30 cellular contexts compared by ENCODE assay signal in genomic region chr12:26571539-26571938, GRCh38.
"Had no signal": no experiment of that assay in that cellular context is flagged by ENCODE, and none has a peak within 500 bp of the region (broad histone marks: within the 10 kb centered on the region; RNA-seq: fewer than 3 reads in every experiment).

No MANE protein-coding gene starts in this region.

- H3K27ac ChIP-seq: cardiac muscle cell, coronary artery, gastroesophageal sphincter, left lung, lower lobe of right lung, neutrophil, right lobe of liver, testis, uterus, WERI-Rb-1 had no signal

- H3K27ac Mint-ChIP-seq: activated CD4-positive, alpha-beta memory T cell treated with anti-CD3 and anti-CD28 coated beads, Interleukin-2, amount 10 ng/mL, durations not matched to agents 7 days and 5 days; activated CD4-positive, alpha-beta T cell treated with anti-CD3 and anti-CD28 coated beads, Interleukin-2, amount 10 ng/mL, durations not matched to agents 7 days and 5 days; activated naive CD8-positive, alpha-beta T cell; activated T-cell treated with anti-CD3 and anti-CD28 coated beads, Interleukin-2, amount 50 U/mL, for 72 hours; nephron; progenitor cell of endocrine pancreas; T-helper 1 cell treated with Interleukin-12 subunit alpha and Interleukin-12 subunit beta and Interleukin-4 antibody, amounts not matched to agents 30 μg/mL and 1 μg/mL, for 36 hours; type B pancreatic cell had no signal

- H3K36me3 ChIP-seq: cardiac muscle cell, lower lobe of right lung, uterus, WERI-Rb-1 had no signal

- H3K9me3 ChIP-seq: gastroesophageal sphincter, left lung, lower lobe of right lung, neutrophil, right lobe of liver, testis, uterus had no signal

- H3K9me3 Mint-ChIP-seq: activated CD4-positive, alpha-beta memory T cell treated with anti-CD3 and anti-CD28 coated beads, Interleukin-2, amount 10 ng/mL, durations not matched to agents 7 days and 5 days; activated CD4-positive, alpha-beta T cell treated with anti-CD3 and anti-CD28 coated beads, Interleukin-2, amount 10 ng/mL, durations not matched to agents 7 days and 5 days; activated T-cell treated with anti-CD3 and anti-CD28 coated beads, Interleukin-2, amount 50 U/mL, for 72 hours; effector memory CD8-positive, alpha-beta T cell; immature natural killer cell; nephron; T-helper 1 cell treated with Interleukin-12 subunit alpha and Interleukin-12 subunit beta and Interleukin-4 antibody, amounts not matched to agents 30 μg/mL and 1 μg/mL, for 36 hours; type B pancreatic cell had no signal

- H3K4me3 Mint-ChIP-seq: activated CD4-positive, alpha-beta memory T cell treated with anti-CD3 and anti-CD28 coated beads, Interleukin-2, amount 10 ng/mL, durations not matched to agents 7 days and 5 days; activated CD4-positive, alpha-beta T cell treated with anti-CD3 and anti-CD28 coated beads, Interleukin-2, amount 10 ng/mL, durations not matched to agents 7 days and 5 days; activated naive CD8-positive, alpha-beta T cell; activated T-cell treated with anti-CD3 and anti-CD28 coated beads, Interleukin-2, amount 50 U/mL, for 72 hours; effector memory CD8-positive, alpha-beta T cell; immature natural killer cell; nephron; T-helper 1 cell treated with Interleukin-12 subunit alpha and Interleukin-12 subunit beta and Interleukin-4 antibody, amounts not matched to agents 30 μg/mL and 1 μg/mL, for 36 hours; type B pancreatic cell had no signal

- ATAC-seq: activated T-cell treated with anti-CD3 and anti-CD28 coated beads, Interleukin-2, amount 50 U/mL, for 72 hours; effector memory CD8-positive, alpha-beta T cell; gastroesophageal sphincter; left lung; lower lobe of right lung; stimulated activated naive CD8-positive, alpha-beta T cell treated with anti-CD3 and anti-CD28 coated beads, Interleukin-15, Interleukin-2, amounts not matched to agents 100 U/mL and 50 U/mL, for 24 hours had no signal

- H3K4me1 ChIP-seq: left lung, lower lobe of right lung, right lobe of liver, testis, uterus had no signal

- H3K27me3 ChIP-seq: dorsolateral prefrontal cortex, gastroesophageal sphincter, left lung, neutrophil, right lobe of liver, testis, uterus had no signal

- DNase-seq: activated CD4-positive, alpha-beta memory T cell treated with anti-CD3 and anti-CD28 coated beads, Interleukin-2, amount 10 ng/mL, durations not matched to agents 7 days and 5 days; activated CD4-positive, alpha-beta T cell treated with anti-CD3 and anti-CD28 coated beads for 1 hour; activated CD4-positive, alpha-beta T cell treated with anti-CD3 and anti-CD28 coated beads, Interleukin-2, amount 10 ng/mL, durations not matched to agents 7 days and 5 days; activated naive CD4-positive, alpha-beta T cell; activated T-cell treated with anti-CD3 and anti-CD28 coated beads, Interleukin-2, amount 50 U/mL, for 72 hours; anterior cingulate cortex; cerebellar nuclear complex; dorsolateral prefrontal cortex; effector memory CD8-positive, alpha-beta T cell; erythroblast; immature natural killer cell; left lung; lower lobe of right lung; right lobe of liver; stimulated activated CD4-positive, alpha-beta T cell treated with anti-CD3 and anti-CD28 coated beads, Interleukin-12 subunit alpha, Interleukin-12 subunit beta, amount 100 ng/mL, for 4 hours; stimulated activated CD4-positive, alpha-beta T cell treated with anti-CD3 and anti-CD28 coated beads, Interleukin-4, amount 100 ng/mL, for 1 hour; stimulated activated naive CD8-positive, alpha-beta T cell treated with anti-CD3 and anti-CD28 coated beads, Interleukin-15, Interleukin-2, amounts not matched to agents 100 U/mL and 50 U/mL, for 24 hours; T-helper 9 cell; testis; uterus; WERI-Rb-1 had no signal

- H3K4me3 ChIP-seq: cardiac muscle cell, coronary artery, dorsolateral prefrontal cortex, gastroesophageal sphincter, left lung, lower lobe of right lung, right lobe of liver, testis, uterus had no signal

- H3K27me3 Mint-ChIP-seq: activated CD4-positive, alpha-beta memory T cell treated with anti-CD3 and anti-CD28 coated beads, Interleukin-2, amount 10 ng/mL, durations not matched to agents 7 days and 5 days; activated CD4-positive, alpha-beta T cell treated with anti-CD3 and anti-CD28 coated beads, Interleukin-2, amount 10 ng/mL, durations not matched to agents 7 days and 5 days; activated naive CD8-positive, alpha-beta T cell; effector memory CD8-positive, alpha-beta T cell; progenitor cell of endocrine pancreas; type B pancreatic cell had no signal
